In genomic region chr5:82356808-82357671, GRCh38 we compare ENCODE assay signal across 8 cellular contexts.
A peak's percentile ranks its signal among the peaks of the same experiment; 100 is the strongest.
DNase-seq lines count a peak whose midpoint lies in the region; ATAC-seq and TF ChIP-seq lines count a peak whose summit lies in the region.

No MANE protein-coding gene starts in this region.

- H3K9me3 ChIP-seq in BLaER1, result no peaks in the 10 kb centered on the region
- no peaks in the 10 kb centered on the region for H3K9me3 ChIP-seq in SJSA1 (replicated peaks)

- intact Hi-C loops in left ventricle myocardium superior (cut with micrococcal nuclease), result loop anchor here (10.0 kb wide), 1 partner anchor 1208 kb away; no protein-coding TSS in a partner anchor

- H3K27me3 ChIP-seq in BLaER1, result 0 out of 2 replicates have a peak, but pooled peaks cover 6% of the 10 kb centered on the region
- no peaks in the 10 kb centered on the region for H3K27me3 ChIP-seq in SJSA1 (replicated peaks)

- H3K4me1 ChIP-seq in BLaER1, result peaks cover 39% of the 10 kb centered on the region
- H3K4me1 ChIP-seq in SJSA1 (replicated peaks), result peaks cover 19% of the 10 kb centered on the region

- no peak overlapping the region for H3K27ac ChIP-seq in BLaER1
- 0 out of 2 replicates have a peak overlapping the region, but pooled peaks have one; percentile 9 for H3K27ac ChIP-seq in SJSA1

- no peak for TF ChIP-seq CTCF in HFF-Myc (IDR thresholded peaks at IDR 0.05; ENCODE audit: low read depth, low read length, missing control alignments)

- H3K4me3 ChIP-seq in BLaER1, result no peak overlapping the region
- no peak overlapping the region for H3K4me3 ChIP-seq in HFF-Myc (replicated peaks; ENCODE audit: low read depth, low read length)
- H3K4me3 ChIP-seq in SJSA1, result no peak overlapping the region

- DNase-seq in HFF-Myc (ENCODE audit: extremely low read depth, low read depth) (peak; percentile 92), SJSA1 (ENCODE audit: low read depth in 1 of 2, low spot score in 2 of 2) (peak; percentile 61 to 71), left ventricle myocardium superior (peak; percentile 76), NCI-H526 (lab: John Stamatoyannopoulos, UW) (no peak), NCI-H82 treated with DMSO at 0.1 percent for 48 hours (lab: John Stamatoyannopoulos, UW; ENCODE audit: unreplicated experiment) (no peak)
- peak; percentile 71 for DNase-seq in activated naive CD4-positive, alpha-beta T cell treated with Interleukin-2 at 50 U/mL for 16 hours
- DNase-seq in stimulated activated CD4-positive, alpha-beta T cell treated with anti-CD3 and anti-CD28 coated beads, Interleukin-2, amount 100 ng/mL, for 48 hours, result peak; percentile 56 to 64

- no peaks in the 10 kb centered on the region for H3K36me3 ChIP-seq in BLaER1
- H3K36me3 ChIP-seq in SJSA1, result no peaks in the 10 kb centered on the region

- ATAC-seq in left ventricle myocardium superior, result peak; percentile 92

- no peaks in the 10 kb centered on the region for H4K20me1 ChIP-seq in BLaER1

- H3K4me2 ChIP-seq in BLaER1, result peak overlapping the region; percentile 73

- no peak overlapping the region for H3K9ac ChIP-seq in BLaER1

Comparison
In these comparisons a context has a peak if more than half of its experiments do, and no peak if none do; other contexts are left out.
1. DNase-seq: peak in HFF-Myc (single experiment), SJSA1 (2 of 2), activated naive CD4-positive, alpha-beta T cell treated with Interleukin-2 at 50 U/mL for 16 hours (single experiment), left ventricle myocardium superior (single experiment) and stimulated activated CD4-positive, alpha-beta T cell treated with anti-CD3 and anti-CD28 coated beads, Interleukin-2, amount 100 ng/mL, for 48 hours (2 of 2); none in NCI-H526 (0 of 2) and NCI-H82 treated with DMSO at 0.1 percent for 48 hours (single experiment).